ENCODE assay signal across 21 cellular contexts in genomic region chr1:180246579-180246978, GRCh38. TPM values are rescaled to one million over a fixed set of nuclear protein-coding genes. Genes with fewer than 3 reads are reported as not detected.
"Had no signal": no experiment of that assay in that cellular context is flagged by ENCODE, and none has a peak within 500 bp of the region (broad histone marks: within the 10 kb centered on the region; RNA-seq: fewer than 3 reads in every experiment).

No MANE protein-coding gene starts in this region.

- H3K27ac Mint-ChIP-seq: activated CD8-positive, alpha-beta T cell treated with anti-CD3 and anti-CD28 coated beads for 36 hours; activated naive CD8-positive, alpha-beta T cell treated with anti-CD3 and anti-CD28 coated beads for 36 hours; activated T-helper 1 cell treated with anti-CD3 and anti-CD28 coated beads, Interleukin-12 subunit alpha, Interleukin-12 subunit beta, Interleukin-2, Interleukin-4 antibody, amounts not matched to agents 30 ng/mL and 10 ng/mL and 1 ng/mL, durations not matched to agents 14 hours and 24 hours and 36 hours; T-helper 1 cell treated with Interleukin-12 subunit alpha and Interleukin-12 subunit beta and Interleukin-4 antibody, amounts not matched to agents 30 μg/mL and 1 μg/mL, for 36 hours had no signal

- H3K9me3 Mint-ChIP-seq: activated CD8-positive, alpha-beta T cell treated with anti-CD3 and anti-CD28 coated beads for 36 hours; activated naive CD8-positive, alpha-beta T cell treated with anti-CD3 and anti-CD28 coated beads for 36 hours; activated T-helper 1 cell treated with anti-CD3 and anti-CD28 coated beads, Interleukin-12 subunit alpha, Interleukin-12 subunit beta, Interleukin-2, Interleukin-4 antibody, amounts not matched to agents 30 ng/mL and 10 ng/mL and 1 ng/mL, durations not matched to agents 14 hours and 24 hours and 36 hours; T-helper 1 cell treated with Interleukin-12 subunit alpha and Interleukin-12 subunit beta and Interleukin-4 antibody, amounts not matched to agents 30 μg/mL and 1 μg/mL, for 36 hours; WTC11 had no signal

- H3K4me3 Mint-ChIP-seq: activated CD8-positive, alpha-beta T cell treated with anti-CD3 and anti-CD28 coated beads for 36 hours; activated naive CD8-positive, alpha-beta T cell treated with anti-CD3 and anti-CD28 coated beads for 36 hours; activated T-helper 1 cell treated with anti-CD3 and anti-CD28 coated beads, Interleukin-12 subunit alpha, Interleukin-12 subunit beta, Interleukin-2, Interleukin-4 antibody, amounts not matched to agents 30 ng/mL and 10 ng/mL and 1 ng/mL, durations not matched to agents 14 hours and 24 hours and 36 hours; T-helper 1 cell treated with Interleukin-12 subunit alpha and Interleukin-12 subunit beta and Interleukin-4 antibody, amounts not matched to agents 30 μg/mL and 1 μg/mL, for 36 hours; WTC11 had no signal

- DNase-seq: activated CD4-positive, alpha-beta T cell treated with anti-CD3 and anti-CD28 coated beads for 1 hour; activated CD4-positive, alpha-beta T cell treated with anti-CD3 and anti-CD28 coated beads, Interleukin-2, amount 50 U/mL, for 1 hour; activated CD8-positive, alpha-beta memory T cell treated with anti-CD3 and anti-CD28 coated beads, Interleukin-2, amount 50 U/mL, for 4 hours; activated CD8-positive, alpha-beta T cell treated with anti-CD3 and anti-CD28 coated beads for 36 hours; activated effector memory CD4-positive, alpha-beta T cell treated with anti-CD3 and anti-CD28 coated beads, Interleukin-2, amount 50 U/mL, for 16 hours; activated naive CD4-positive, alpha-beta T cell treated with Interleukin-2 at 50 U/mL for 16 hours; activated naive CD8-positive, alpha-beta T cell treated with anti-CD3 and anti-CD28 coated beads for 36 hours; brain microvascular endothelial cell; NCI-H1092 treated with DMSO at 0.1 percent for 48 hours; NCI-H1436 treated with DMSO at 0.1 percent for 48 hours; NCI-H187; NCI-H2081; NCI-H510A treated with DMSO at 0.1 percent for 48 hours; SHP77 treated with DMSO at 0.1 percent for 48 hours; T-helper 9 cell had no signal

- H3K36me3 Mint-ChIP-seq: activated naive CD8-positive, alpha-beta T cell treated with anti-CD3 and anti-CD28 coated beads for 36 hours; WTC11 had no signal

- H3K27ac ChIP-seq: brain microvascular endothelial cell, cardiac muscle cell had no signal

- H3K4me3 ChIP-seq: cardiac muscle cell, K562 had no signal

- H3K4me1 Mint-ChIP-seq: activated naive CD8-positive, alpha-beta T cell treated with anti-CD3 and anti-CD28 coated beads for 36 hours had no signal

- ATAC-seq: activated CD8-positive, alpha-beta T cell treated with anti-CD3 and anti-CD28 coated beads for 36 hours; K562; WTC11 had no signal

- H3K36me3 ChIP-seq: brain microvascular endothelial cell, cardiac muscle cell had no signal

RNA-seq across cellular contexts. Expression of gene LHX4, which starts 16.5 kb away (rescaled TPM):
- total RNA-seq: activated CD8-positive, alpha-beta T cell treated with anti-CD3 and anti-CD28 coated beads for 36 hours; activated naive CD8-positive, alpha-beta T cell treated with anti-CD3 and anti-CD28 coated beads for 36 hours; activated T-helper 1 cell treated with anti-CD3 and anti-CD28 coated beads, Interleukin-12 subunit alpha, Interleukin-12 subunit beta, Interleukin-2, Interleukin-4 antibody, amounts not matched to agents 30 ng/mL and 10 ng/mL and 1 ng/mL, durations not matched to agents 14 hours and 24 hours and 36 hours; cardiac muscle cell; MCF 10A had no signal
